In genomic region chr5:133254803-133255202, GRCh38 we compare ENCODE assay signal across 1 cellular context.
TF ChIP-seq lines count a peak whose summit lies in the region.

No MANE protein-coding gene starts in this region.

TF ChIP-seq in WTC11, 78 proteins besides CTCF, POLR2A, EP300 and RAD21 (continued from another document):
- no peak for TF ChIP-seq AFF4 (CRISPR knock-in tag; IDR thresholded peaks at IDR 0.05; ENCODE audit: borderline replicate concordance)
- TF ChIP-seq ZNF532 (CRISPR knock-in tag; IDR thresholded peaks at IDR 0.05; ENCODE audit: borderline replicate concordance), result no peak
